ENCODE assay signal across 7 cellular contexts in genomic region chr3:74602471-74602870, GRCh38. TPM values are rescaled to one million over a fixed set of nuclear protein-coding genes. Genes with fewer than 3 reads are reported as not detected.
"Had no signal": no experiment of that assay in that cellular context is flagged by ENCODE, and none has a peak within 500 bp of the region (broad histone marks: within the 10 kb centered on the region; RNA-seq: fewer than 3 reads in every experiment).

No MANE protein-coding gene starts in this region.

- H3K4me3 ChIP-seq: GM23338, K562 had no signal

- H3K4me1 Mint-ChIP-seq: GM23338, H9 had no signal

- H3K4me3 Mint-ChIP-seq: GM23338, H9 had no signal

- DNase-seq: H9, HCEC 1CT, IMR-90, KG1 had no signal

- H3K27ac Mint-ChIP-seq: GM23338, H9 had no signal

- ATAC-seq: GM23338, K562 had no signal

RNA-seq across cellular contexts. Expression of gene CNTN3, which starts 12.0 kb away (rescaled TPM):
- total RNA-seq: H9, HT-29 had no signal
